37 cellular contexts compared by ENCODE assay signal in genomic region chr7:125020801-125021200, GRCh38.
A peak's percentile ranks its signal among the peaks of the same experiment; 100 is the strongest.
DNase-seq lines count a peak whose midpoint lies in the region; ATAC-seq, FAIRE-seq and TF ChIP-seq lines count a peak whose summit lies in the region.
"Had no signal": no experiment of that assay in that cellular context is flagged by ENCODE, and none has a peak within 500 bp of the region (broad histone marks: within the 10 kb centered on the region; RNA-seq: fewer than 3 reads in every experiment).

No MANE protein-coding gene starts in this region.

- no peaks in the 10 kb centered on the region for H3K27me3 Mint-ChIP-seq in astrocyte (ENCODE audit: low read depth, unreplicated experiment)
- H3K27me3 Mint-ChIP-seq: B cell; CD4-positive, alpha-beta memory T cell; CD4-positive, alpha-beta T cell; CD4-positive, CD25-positive, alpha-beta regulatory T cell; CD8-positive, alpha-beta memory T cell had no signal

- H3K4me1 ChIP-seq in astrocyte (ENCODE audit: insufficient read depth, low read length) = no peaks in the 10 kb centered on the region
- H3K4me1 ChIP-seq in heart right ventricle = no peaks in the 10 kb centered on the region
- H3K4me1 ChIP-seq: A549; BE2C; BLaER1; BLaER1 treated with 17β-estradiol and CSF1 and Interleukin-3, amounts not matched to agents 10 nM and 100 nM; Caco-2 had no signal

- H3K27me3 ChIP-seq in astrocyte (ENCODE audit: insufficient read depth, low read length) = no peaks in the 10 kb centered on the region
- H3K27me3 ChIP-seq in heart right ventricle = no peaks in the 10 kb centered on the region
- H3K27me3 ChIP-seq: BE2C; BLaER1; BLaER1 treated with 17β-estradiol and CSF1 and Interleukin-3, amounts not matched to agents 10 nM and 100 nM had no signal

- no peak overlapping the region for H2AFZ ChIP-seq in astrocyte (ENCODE audit: low read depth, low read length)

- no peak for TF ChIP-seq CTCF in astrocyte (IDR thresholded peaks at IDR 0.05; ENCODE audit: insufficient read depth, low read depth, low read length)
- TF ChIP-seq CTCF in fibroblast of mammary gland (conservative IDR thresholded peaks at IDR 0.05; ENCODE audit: control insufficient read depth, insufficient read depth, low read depth, low read length) = no peak
- no peak for TF ChIP-seq CTCF in fibroblast of pulmonary artery (IDR thresholded peaks at IDR 0.05; ENCODE audit: low read length, missing control alignments)
- TF ChIP-seq CTCF in fibroblast of the aortic adventitia (IDR thresholded peaks at IDR 0.05; ENCODE audit: insufficient read depth, low read length) = no peak
- TF ChIP-seq CTCF in heart right ventricle (IDR thresholded peaks at IDR 0.05) = no peak

- H3K27ac ChIP-seq in astrocyte (ENCODE audit: low read depth, low read length) (no peak overlapping the region), heart right ventricle (no peak overlapping the region)
- H3K27ac ChIP-seq: 22Rv1; A549; BLaER1; BLaER1 treated with 17β-estradiol and CSF1 and Interleukin-3, amounts not matched to agents 10 nM and 100 nM; C4-2B had no signal

- ATAC-seq in sciatic nerve (no peak), heart right ventricle (no peak), HG03565 (IDR thresholded peaks at IDR 0.05; ENCODE audit: unreplicated experiment) (no peak), GM21381 (IDR thresholded peaks at IDR 0.05; ENCODE audit: unreplicated experiment) (no peak)
- ATAC-seq: A549; CD8-positive, alpha-beta T cell had no signal

- intact Hi-C loops in sciatic nerve (cut with DNase I) = no loop called here
- intact Hi-C loops in heart right ventricle (cut with DNase I) = no loop called here

- H3K79me2 ChIP-seq in astrocyte (ENCODE audit: insufficient read depth, low read length) = no peaks in the 10 kb centered on the region

- DNase-seq in astrocyte (ENCODE audit: low read depth) (peak; percentile 42), fibroblast of mammary gland (ENCODE audit: low read depth) (peak; percentile 0), fibroblast of pulmonary artery (ENCODE audit: low read depth) (peak; percentile 21), fibroblast of the aortic adventitia (ENCODE audit: low read depth) (peak; percentile 64), sciatic nerve (ENCODE audit: low spot score) (no peak), heart right ventricle (no peak)
- DNase-seq: 8988T; ACHN; AML-193; BE2C; C1 segment of cervical spinal cord; Caco-2; Calu3; CD4-positive, alpha-beta memory T cell; CD4-positive, alpha-beta T cell; CD4-positive, CD25-positive, alpha-beta regulatory T cell; CD8-positive, alpha-beta memory T cell; CD8-positive, alpha-beta T cell; COR-L47; DMS 273 treated with DMSO at 0.1 percent for 48 hours; DMS153; DMS53; DMS79; DMS79 treated with DMSO at 0.1 percent for 48 hours; DND-41; EL had no signal

- WGBS in heart right ventricle, 2 donors = 91 to 94% methylated on average over 4 of the region's 4 CpGs

- H3K4me3 Mint-ChIP-seq in astrocyte (ENCODE audit: unreplicated experiment) = no peak overlapping the region
- H3K4me3 Mint-ChIP-seq: B cell; CD14-positive monocyte; CD4-positive, alpha-beta memory T cell; CD4-positive, alpha-beta T cell; CD4-positive, CD25-positive, alpha-beta regulatory T cell; CD8-positive, alpha-beta memory T cell; CD8-positive, alpha-beta T cell had no signal

- no peak overlapping the region for H3K4me2 ChIP-seq in astrocyte (ENCODE audit: low read length)
- H3K4me2 ChIP-seq: A549; BLaER1; BLaER1 treated with 17β-estradiol and CSF1 and Interleukin-3, amounts not matched to agents 10 nM and 100 nM had no signal

- H3K27ac Mint-ChIP-seq in astrocyte (ENCODE audit: unreplicated experiment) = no peak overlapping the region
- H3K27ac Mint-ChIP-seq: B cell; CD14-positive monocyte; CD4-positive, alpha-beta T cell; CD4-positive, CD25-positive, alpha-beta regulatory T cell; CD8-positive, alpha-beta memory T cell; CD8-positive, alpha-beta T cell had no signal

- no peaks in the 10 kb centered on the region for H3K9me3 ChIP-seq in astrocyte (ENCODE audit: insufficient read depth, low read depth, low read length)
- H3K9me3 ChIP-seq in heart right ventricle = no peaks in the 10 kb centered on the region
- H3K9me3 ChIP-seq: A549, BE2C, Caco-2 had no signal

- H4K20me1 ChIP-seq in astrocyte (ENCODE audit: insufficient read depth, low read length) = no peaks in the 10 kb centered on the region
- H4K20me1 ChIP-seq: BLaER1; BLaER1 treated with 17β-estradiol and CSF1 and Interleukin-3, amounts not matched to agents 10 nM and 100 nM had no signal

- H3K36me3 ChIP-seq in astrocyte (ENCODE audit: insufficient read depth, low read length) = no peaks in the 10 kb centered on the region
- H3K36me3 ChIP-seq in heart right ventricle = no peaks in the 10 kb centered on the region
- H3K36me3 ChIP-seq: BE2C; BLaER1; BLaER1 treated with 17β-estradiol and CSF1 and Interleukin-3, amounts not matched to agents 10 nM and 100 nM had no signal

- no peaks in the 10 kb centered on the region for H3K4me1 Mint-ChIP-seq in astrocyte (ENCODE audit: low read depth, unreplicated experiment)
- H3K4me1 Mint-ChIP-seq: B cell; CD14-positive monocyte; CD4-positive, alpha-beta memory T cell; CD4-positive, CD25-positive, alpha-beta regulatory T cell; CD8-positive, alpha-beta memory T cell had no signal

- peaks cover 3% of the 10 kb centered on the region for H3K36me3 Mint-ChIP-seq in astrocyte (ENCODE audit: low read depth, unreplicated experiment)
- H3K36me3 Mint-ChIP-seq: CD14-positive monocyte; CD4-positive, CD25-positive, alpha-beta regulatory T cell; CD8-positive, alpha-beta T cell had no signal

- H3K9ac ChIP-seq in astrocyte (ENCODE audit: low read length) = no peak overlapping the region
- H3K9ac ChIP-seq: BLaER1; BLaER1 treated with 17β-estradiol and CSF1 and Interleukin-3, amounts not matched to agents 10 nM and 100 nM had no signal

- FAIRE-seq in astrocyte (lab: Jason Lieb, UNC) = no peak
- FAIRE-seq: A204.1, A549, D721Med had no signal

- no peaks in the 10 kb centered on the region for H3K9me3 Mint-ChIP-seq in astrocyte (ENCODE audit: unreplicated experiment)
- H3K9me3 Mint-ChIP-seq: CD4-positive, alpha-beta T cell; CD8-positive, alpha-beta T cell had no signal

- H3K4me3 ChIP-seq in astrocyte (ENCODE audit: insufficient read depth, low read depth, low read length) = no peak overlapping the region
- no peak overlapping the region for H3K4me3 ChIP-seq in fibroblast of mammary gland (ENCODE audit: control insufficient read depth, low read depth, low read length)
- no peak overlapping the region for H3K4me3 ChIP-seq in fibroblast of pulmonary artery (replicated peaks; ENCODE audit: low read depth, low read length)
- no peak overlapping the region for H3K4me3 ChIP-seq in fibroblast of the aortic adventitia (ENCODE audit: low read depth, low read length)
- H3K4me3 ChIP-seq in heart right ventricle = no peak overlapping the region
- H3K4me3 ChIP-seq: A549; BLaER1; BLaER1 treated with 17β-estradiol and CSF1 and Interleukin-3, amounts not matched to agents 10 nM and 100 nM had no signal

Comparison
In these comparisons a context has a peak if more than half of its experiments do, and no peak if none do; other contexts are left out.
1. DNase-seq: peak in astrocyte (single experiment), fibroblast of mammary gland (single experiment), fibroblast of pulmonary artery (single experiment) and fibroblast of the aortic adventitia (single experiment); none in sciatic nerve (single experiment) and heart right ventricle (0 of 2).